ENCODE assay signal across 19 cellular contexts in genomic region chr3:149058602-149059001, GRCh38. TPM values are rescaled to one million over a fixed set of nuclear protein-coding genes. Genes with fewer than 3 reads are reported as not detected.
DNase-seq lines count a peak whose midpoint lies in the region; ATAC-seq and TF ChIP-seq lines count a peak whose summit lies in the region.
"Had no signal": no experiment of that assay in that cellular context is flagged by ENCODE, and none has a peak within 500 bp of the region (broad histone marks: within the 10 kb centered on the region; RNA-seq: fewer than 3 reads in every experiment).

No MANE protein-coding gene starts in this region.

- H3K36me3 ChIP-seq in MM.1S (replicated peaks; ENCODE audit: insufficient read depth, low read length): no peaks in the 10 kb centered on the region
- H3K36me3 ChIP-seq in spleen: peaks cover 0 to 97% (median 31%) of the 10 kb centered on the region in 6 donors
- H3K36me3 ChIP-seq: ovary had no signal

- peak; percentile 75 for DNase-seq in MM.1S
- no peak for DNase-seq in activated CD4-positive, alpha-beta memory T cell treated with anti-CD3 and anti-CD28 coated beads for 36 hours
- no peak for DNase-seq in NOMO-1 treated with dmso at 0.1 percent for 144 hours (lab: John Stamatoyannopoulos, UW; ENCODE audit: unreplicated experiment)
- no peak for DNase-seq in spleen
- DNase-seq: activated CD4-positive, alpha-beta T cell treated with anti-CD3 and anti-CD28 coated beads for 36 hours; activated T-cell treated with anti-CD3 and anti-CD28 coated beads, Interleukin-2, amount 50 U/mL, for 1 hour; effector CD8-positive, alpha-beta T cell; GDM1; left ventricle myocardium inferior; NCI-H1436 treated with DMSO at 0.1 percent for 48 hours; ovary; SIG-M5; stimulated activated naive CD8-positive, alpha-beta T cell treated with anti-CD3 and anti-CD28 coated beads, Interleukin-15, Interleukin-2, amounts not matched to agents 100 U/mL and 50 U/mL, for 24 hours had no signal

- TF ChIP-seq POLR2A in spleen (IDR thresholded peaks at IDR 0.05): no peak

- H3K9me2 ChIP-seq in MM.1S (replicated peaks; ENCODE audit: insufficient read depth, low read length): no peaks in the 10 kb centered on the region

- H3K9ac ChIP-seq in MM.1S (ENCODE audit: low read length): peak overlapping the region; percentile 20; the same call in 1 of the 2 replicates

- H3K27me3 ChIP-seq in MM.1S (replicated peaks; ENCODE audit: insufficient read depth, low read length): no peaks in the 10 kb centered on the region
- no peaks in the 10 kb centered on the region for H3K27me3 ChIP-seq in spleen (replicated peaks in 1 of 7)
- H3K27me3 ChIP-seq: ovary had no signal

- POLR2A ChIA-PET in activated CD4-positive, alpha-beta memory T cell treated with anti-CD3 and anti-CD28 coated beads for 36 hours (lab: Charles Lee): no interaction called here

- H3K9me3 Mint-ChIP-seq in activated CD4-positive, alpha-beta memory T cell treated with anti-CD3 and anti-CD28 coated beads for 36 hours: no peaks in the 10 kb centered on the region

- H3K79me2 ChIP-seq in MM.1S (ENCODE audit: low read length): no peaks in the 10 kb centered on the region

- no peaks in the 10 kb centered on the region for H3K9me3 ChIP-seq in MM.1S (replicated peaks; ENCODE audit: insufficient read depth, low read length)
- H3K9me3 ChIP-seq in spleen: no peaks in the 10 kb centered on the region
- H3K9me3 ChIP-seq: HAP-1, ovary had no signal

- intact Hi-C loops in activated CD4-positive, alpha-beta memory T cell treated with anti-CD3 and anti-CD28 coated beads for 36 hours (cut with micrococcal nuclease): no loop called here
- intact Hi-C loops in spleen (cut with DNase I; ENCODE audit: low total_unique reads): no loop called here

- no peak overlapping the region for H2AFZ ChIP-seq in MM.1S (ENCODE audit: low read length)

- H3K4me1 ChIP-seq in MM.1S (ENCODE audit: low read length) (peaks cover 26% of the 10 kb centered on the region), spleen (no peaks in the 10 kb centered on the region)
- H3K4me1 ChIP-seq: HAP-1, left ventricle myocardium inferior had no signal

- peak overlapping the region; percentile 50 for H3K4me2 ChIP-seq in MM.1S (ENCODE audit: low read depth, low read length)

- no peak overlapping the region for H3K27ac Mint-ChIP-seq in activated CD4-positive, alpha-beta memory T cell treated with anti-CD3 and anti-CD28 coated beads for 36 hours
- H3K27ac Mint-ChIP-seq: activated CD4-positive, alpha-beta T cell treated with anti-CD3 and anti-CD28 coated beads for 36 hours had no signal

- H3F3A ChIP-seq in MM.1S (ENCODE audit: insufficient read depth, low read length): peaks cover 17% of the 10 kb centered on the region

- WGBS in spleen, 5 donors: 72 to 98% (median 80%) methylated on average over 1 of the region's 1 CpG

- H3K4me3 ChIP-seq in MM.1S (ENCODE audit: low read length) (0 out of 2 replicates have a peak overlapping the region, but pooled peaks have one; percentile 5), spleen (no peak overlapping the region)
- H3K4me3 ChIP-seq: HAP-1, K562, left ventricle myocardium inferior, ovary had no signal

- H3K36me3 Mint-ChIP-seq in activated CD4-positive, alpha-beta memory T cell treated with anti-CD3 and anti-CD28 coated beads for 36 hours: peaks cover 27% of the 10 kb centered on the region

- no peaks in the 10 kb centered on the region for H3K4me1 Mint-ChIP-seq in activated CD4-positive, alpha-beta memory T cell treated with anti-CD3 and anti-CD28 coated beads for 36 hours (ENCODE audit: low read depth)
- H3K4me1 Mint-ChIP-seq: activated CD4-positive, alpha-beta T cell treated with anti-CD3 and anti-CD28 coated beads for 36 hours had no signal

- no peak for TF ChIP-seq CTCF in MM.1S (IDR thresholded peaks at IDR 0.05; ENCODE audit: low read length)
- no peak for TF ChIP-seq CTCF in spleen (IDR thresholded peaks at IDR 0.05 in 8 of 11, conservative IDR thresholded peaks at IDR 0.05 in 3 of 11)

- no peaks in the 10 kb centered on the region for H4K20me1 ChIP-seq in MM.1S (ENCODE audit: insufficient read depth, low read length)

- no peak overlapping the region for H3K4me3 Mint-ChIP-seq in activated CD4-positive, alpha-beta memory T cell treated with anti-CD3 and anti-CD28 coated beads for 36 hours
- H3K4me3 Mint-ChIP-seq: activated CD4-positive, alpha-beta T cell treated with anti-CD3 and anti-CD28 coated beads for 36 hours had no signal

- peak overlapping the region; percentile 80 for H3K27ac ChIP-seq in MM.1S (ENCODE audit: low read length)
- no peak overlapping the region for H3K27ac ChIP-seq in spleen
- H3K27ac ChIP-seq: left ventricle myocardium inferior, ovary had no signal

- ATAC-seq in GM18858 (IDR thresholded peaks at IDR 0.05; ENCODE audit: unreplicated experiment): peak; percentile 66
- peak; percentile 80 for ATAC-seq in GM21526 (IDR thresholded peaks at IDR 0.05; ENCODE audit: low FRiP score, unreplicated experiment)
- peak; percentile 68 for ATAC-seq in HG02981 (IDR thresholded peaks at IDR 0.05; ENCODE audit: unreplicated experiment)
- ATAC-seq in GM19328 (IDR thresholded peaks at IDR 0.05; ENCODE audit: unreplicated experiment): no peak
- ATAC-seq: activated CD4-positive, alpha-beta T cell treated with anti-CD3 and anti-CD28 coated beads for 36 hours; K562; stimulated activated naive CD8-positive, alpha-beta T cell treated with anti-CD3 and anti-CD28 coated beads, Interleukin-15, Interleukin-2, amounts not matched to agents 100 U/mL and 50 U/mL, for 24 hours had no signal

- CTCF ChIA-PET in activated CD4-positive, alpha-beta memory T cell treated with anti-CD3 and anti-CD28 coated beads for 36 hours (lab: Charles Lee): no interaction called here

- H3K27me3 Mint-ChIP-seq in activated CD4-positive, alpha-beta memory T cell treated with anti-CD3 and anti-CD28 coated beads for 36 hours: no peaks in the 10 kb centered on the region
- H3K27me3 Mint-ChIP-seq: activated CD4-positive, alpha-beta T cell treated with anti-CD3 and anti-CD28 coated beads for 36 hours had no signal

RNA-seq across cellular contexts. Expression of gene HLTF, which starts 27.7 kb away (rescaled TPM):
- 10 to 100 TPM; 22.3 to 25.1 TPM for total RNA-seq in activated CD4-positive, alpha-beta memory T cell treated with anti-CD3 and anti-CD28 coated beads for 36 hours
- total RNA-seq in spleen: 10 to 100 TPM; 18.4 to 26.5 (median 20.4) TPM
- polyA plus RNA-seq in spleen: 1 to 10 TPM; 5.4 to 6.9 (median 6.5) TPM
